ENCODE assay signal across 8 cellular contexts in genomic region chr2:218568190-218569037, GRCh38. TPM values are rescaled to one million over a fixed set of nuclear protein-coding genes. Genes with fewer than 3 reads are reported as not detected.
DNase-seq lines count a peak whose midpoint lies in the region; ATAC-seq and TF ChIP-seq lines count a peak whose summit lies in the region.

Gene CNOT9, plus strand, starts transcription at chr2:218568839. Its CDS starts 116 bp downstream, at chr2:218568955.
Gene USP37, minus strand, starts transcription at chr2:218568351. Its CDS starts 9,698 bp downstream, at chr2:218558653.

- ATAC-seq in RWPE2 (ENCODE audit: low read depth): peak; percentile 82
- peak; percentile 86 to 97 (median 89) for ATAC-seq in natural killer cell

- peaks cover 48% of the 10 kb centered on the region for H3K4me1 Mint-ChIP-seq in activated T-helper 2 cell treated with anti-CD3 and anti-CD28 coated beads, Interferon-gamma antibody, Interleukin-2, Interleukin-4, amounts not matched to agents 10 μg/mL and 5 μg/mL and 100 μg/mL, durations not matched to agents 14 hours and 24 hours and 36 hours (ENCODE audit: low read depth)
- peaks cover 42 to 67% of the 10 kb centered on the region in 2 donors for H3K4me1 Mint-ChIP-seq in natural killer cell

- peak within 1 kb of the TSS; percentile 89 for H3K4me3 ChIP-seq in RWPE2 (ENCODE audit: severe bottlenecking)
- peak within 1 kb of the TSS; percentile 83 for H3K4me3 ChIP-seq in fibroblast of mammary gland (ENCODE audit: control insufficient read depth, low read depth, low read length)

- DNase-seq in EH (ENCODE audit: low read depth): peak; percentile 99
- DNase-seq in H4 (ENCODE audit: low spot score): peak; percentile 95
- peak; percentile 99 for DNase-seq in LoVo (ENCODE audit: low spot score)
- DNase-seq in RWPE2 (ENCODE audit: low spot score): peak; percentile 99
- peak; percentile 100 for DNase-seq in activated T-helper 2 cell treated with anti-CD3 and anti-CD28 coated beads, Interferon-gamma antibody, Interleukin-2, Interleukin-4, amounts not matched to agents 10 μg/mL and 5 μg/mL and 100 μg/mL, durations not matched to agents 14 hours and 24 hours and 36 hours (ENCODE audit: low spot score)
- DNase-seq in fibroblast of mammary gland (ENCODE audit: low read depth): peak; percentile 97
- DNase-seq in natural killer cell: peak; percentile 100
- peak; percentile 99 for DNase-seq in stimulated activated naive CD4-positive, alpha-beta T cell treated with Interleukin-2 at 50 U/mL for 16 hours (lab: John Stamatoyannopoulos, UW)

- TF ChIP-seq CTCF in RWPE2 (IDR thresholded peaks at IDR 0.05; ENCODE audit: poor library complexity, severe bottlenecking) (no peak), fibroblast of mammary gland (conservative IDR thresholded peaks at IDR 0.05; ENCODE audit: control insufficient read depth, insufficient read depth, low read depth, low read length) (no peak), natural killer cell (IDR thresholded peaks at IDR 0.05) (no peak)

- H3K36me3 Mint-ChIP-seq in activated T-helper 2 cell treated with anti-CD3 and anti-CD28 coated beads, Interferon-gamma antibody, Interleukin-2, Interleukin-4, amounts not matched to agents 10 μg/mL and 5 μg/mL and 100 μg/mL, durations not matched to agents 14 hours and 24 hours and 36 hours (ENCODE audit: low read depth): peaks cover 68% of the 10 kb centered on the region
- H3K36me3 Mint-ChIP-seq in natural killer cell: no peaks in the 10 kb centered on the region

- intact Hi-C loops in activated T-helper 2 cell treated with anti-CD3 and anti-CD28 coated beads, Interferon-gamma antibody, Interleukin-2, Interleukin-4, amounts not matched to agents 10 μg/mL and 5 μg/mL and 100 μg/mL, durations not matched to agents 14 hours and 24 hours and 36 hours (cut with micrococcal nuclease): loop anchor here (1.0 to 2.0 kb wide), 11 partner anchors 14 to 592 kb away; partner anchors contain the start of genes AAMP, ARPC2, BCS1L and NHEJ1
- intact Hi-C loops in natural killer cell (cut with micrococcal nuclease): loop anchor here (1.0 to 5.0 kb wide), 5 partner anchors 172 to 819 kb away; partner anchors contain the start of genes AAMP, DNPEP and PNKD

- H3K4me3 Mint-ChIP-seq in activated T-helper 2 cell treated with anti-CD3 and anti-CD28 coated beads, Interferon-gamma antibody, Interleukin-2, Interleukin-4, amounts not matched to agents 10 μg/mL and 5 μg/mL and 100 μg/mL, durations not matched to agents 14 hours and 24 hours and 36 hours (ENCODE audit: low read depth): peak within 1 kb of the TSS; percentile 93
- H3K4me3 Mint-ChIP-seq in natural killer cell: peak within 1 kb of the TSS; percentile 99

- H3K9me3 ChIP-seq in RWPE2 (ENCODE audit: severe bottlenecking): no peaks in the 10 kb centered on the region

- H3K4me1 ChIP-seq in RWPE2 (ENCODE audit: insufficient read depth, poor library complexity, severe bottlenecking): peaks cover 7% of the 10 kb centered on the region

- no peaks in the 10 kb centered on the region for H3K27me3 ChIP-seq in RWPE2 (ENCODE audit: insufficient read depth, poor library complexity, severe bottlenecking)

- H3K27me3 Mint-ChIP-seq in activated T-helper 2 cell treated with anti-CD3 and anti-CD28 coated beads, Interferon-gamma antibody, Interleukin-2, Interleukin-4, amounts not matched to agents 10 μg/mL and 5 μg/mL and 100 μg/mL, durations not matched to agents 14 hours and 24 hours and 36 hours (ENCODE audit: low read depth): no peaks in the 10 kb centered on the region
- no peaks in the 10 kb centered on the region for H3K27me3 Mint-ChIP-seq in natural killer cell (ENCODE audit: low read depth in 2 of 2)

- H3K27ac Mint-ChIP-seq in activated T-helper 2 cell treated with anti-CD3 and anti-CD28 coated beads, Interferon-gamma antibody, Interleukin-2, Interleukin-4, amounts not matched to agents 10 μg/mL and 5 μg/mL and 100 μg/mL, durations not matched to agents 14 hours and 24 hours and 36 hours: peak within 1 kb of the TSS; percentile 93
- peak within 1 kb of the TSS; percentile 92 to 95 for H3K27ac Mint-ChIP-seq in natural killer cell

- H3K9me3 Mint-ChIP-seq in activated T-helper 2 cell treated with anti-CD3 and anti-CD28 coated beads, Interferon-gamma antibody, Interleukin-2, Interleukin-4, amounts not matched to agents 10 μg/mL and 5 μg/mL and 100 μg/mL, durations not matched to agents 14 hours and 24 hours and 36 hours: no peaks in the 10 kb centered on the region
- no peaks in the 10 kb centered on the region for H3K9me3 Mint-ChIP-seq in natural killer cell

- H3K36me3 ChIP-seq in RWPE2 (ENCODE audit: low read depth): peaks cover 66% of the 10 kb centered on the region

- peak within 1 kb of the TSS; percentile 77 for H3K27ac ChIP-seq in RWPE2 (ENCODE audit: poor library complexity, severe bottlenecking)

RNA-seq across cellular contexts. Expression of gene CNOT9, which starts in this region (rescaled TPM):
- 111 and 119 TPM in 2 replicates for total RNA-seq in H4 (2014; rRNA removed; shearing (Covaris generic))
- total RNA-seq in activated T-helper 2 cell treated with anti-CD3 and anti-CD28 coated beads, Interferon-gamma antibody, Interleukin-2, Interleukin-4, amounts not matched to agents 10 μg/mL and 5 μg/mL and 100 μg/mL, durations not matched to agents 14 hours and 24 hours and 36 hours: 127 and 135 TPM in 2 replicates
- total RNA-seq in natural killer cell: 10 to 100 TPM; 61.4 to 66.7 (median 66.3) TPM

RNA-seq across cellular contexts. Expression of gene USP37, which starts in this region (rescaled TPM):
- total RNA-seq in H4 (2014; rRNA removed; shearing (Covaris generic)): 7.6 and 14.7 TPM in 2 replicates
- 40.7 and 43.7 TPM in 2 replicates for total RNA-seq in activated T-helper 2 cell treated with anti-CD3 and anti-CD28 coated beads, Interferon-gamma antibody, Interleukin-2, Interleukin-4, amounts not matched to agents 10 μg/mL and 5 μg/mL and 100 μg/mL, durations not matched to agents 14 hours and 24 hours and 36 hours
- 10 to 100 TPM; 18.3 to 26.2 (median 21.6) TPM for total RNA-seq in natural killer cell

Comparison
In these comparisons a context has a peak if more than half of its experiments do, and no peak if none do; other contexts are left out.
1. Peak in every context shown above with its lines: DNase-seq, ATAC-seq, H3K4me3 ChIP-seq and H3K27ac ChIP-seq.